ENCODE assay signal across 8 cellular contexts in the genomic region with DNA sequence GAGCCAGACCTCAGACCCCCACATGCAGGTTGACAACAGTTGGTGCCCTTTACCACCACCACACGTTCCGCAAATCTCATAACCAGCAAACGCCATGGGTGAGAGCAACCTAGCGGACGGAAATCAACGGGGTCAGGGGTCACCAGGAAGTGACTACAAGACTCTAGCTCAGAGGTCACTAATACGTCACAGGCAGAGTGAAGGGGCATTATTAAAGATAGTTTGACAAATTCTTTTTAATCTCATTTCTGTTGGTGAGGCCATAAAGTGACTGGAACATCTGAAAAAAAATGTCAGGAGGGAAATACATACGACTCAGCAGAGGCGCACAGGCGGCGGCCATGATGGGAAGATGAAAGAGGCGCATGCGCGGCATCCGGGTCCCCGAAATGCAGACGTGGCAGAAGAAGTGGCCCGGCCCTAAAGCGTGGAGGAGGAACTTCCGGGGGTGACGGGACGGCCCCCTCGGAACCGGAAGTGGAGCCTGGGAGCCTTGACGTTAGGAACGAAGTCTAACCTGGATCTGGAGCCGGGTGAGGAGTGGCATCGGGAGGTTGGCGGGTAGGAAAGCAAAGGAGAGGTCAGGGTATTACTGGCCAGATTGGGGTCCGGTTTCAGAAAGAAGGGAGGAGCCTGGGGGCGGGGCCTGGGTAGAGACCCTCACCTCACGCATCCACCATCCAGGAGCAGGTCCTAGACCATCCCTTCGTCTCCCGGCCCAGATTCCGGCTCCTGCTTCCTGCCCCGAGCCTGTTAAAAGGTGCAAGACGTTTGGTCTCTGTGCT. TPM values are rescaled to one million over a fixed set of nuclear protein-coding genes. Genes with fewer than 3 reads are reported as not detected.
DNase-seq lines count a peak whose midpoint lies in the region; ATAC-seq and TF ChIP-seq lines count a peak whose summit lies in the region.

A gene with protein sequence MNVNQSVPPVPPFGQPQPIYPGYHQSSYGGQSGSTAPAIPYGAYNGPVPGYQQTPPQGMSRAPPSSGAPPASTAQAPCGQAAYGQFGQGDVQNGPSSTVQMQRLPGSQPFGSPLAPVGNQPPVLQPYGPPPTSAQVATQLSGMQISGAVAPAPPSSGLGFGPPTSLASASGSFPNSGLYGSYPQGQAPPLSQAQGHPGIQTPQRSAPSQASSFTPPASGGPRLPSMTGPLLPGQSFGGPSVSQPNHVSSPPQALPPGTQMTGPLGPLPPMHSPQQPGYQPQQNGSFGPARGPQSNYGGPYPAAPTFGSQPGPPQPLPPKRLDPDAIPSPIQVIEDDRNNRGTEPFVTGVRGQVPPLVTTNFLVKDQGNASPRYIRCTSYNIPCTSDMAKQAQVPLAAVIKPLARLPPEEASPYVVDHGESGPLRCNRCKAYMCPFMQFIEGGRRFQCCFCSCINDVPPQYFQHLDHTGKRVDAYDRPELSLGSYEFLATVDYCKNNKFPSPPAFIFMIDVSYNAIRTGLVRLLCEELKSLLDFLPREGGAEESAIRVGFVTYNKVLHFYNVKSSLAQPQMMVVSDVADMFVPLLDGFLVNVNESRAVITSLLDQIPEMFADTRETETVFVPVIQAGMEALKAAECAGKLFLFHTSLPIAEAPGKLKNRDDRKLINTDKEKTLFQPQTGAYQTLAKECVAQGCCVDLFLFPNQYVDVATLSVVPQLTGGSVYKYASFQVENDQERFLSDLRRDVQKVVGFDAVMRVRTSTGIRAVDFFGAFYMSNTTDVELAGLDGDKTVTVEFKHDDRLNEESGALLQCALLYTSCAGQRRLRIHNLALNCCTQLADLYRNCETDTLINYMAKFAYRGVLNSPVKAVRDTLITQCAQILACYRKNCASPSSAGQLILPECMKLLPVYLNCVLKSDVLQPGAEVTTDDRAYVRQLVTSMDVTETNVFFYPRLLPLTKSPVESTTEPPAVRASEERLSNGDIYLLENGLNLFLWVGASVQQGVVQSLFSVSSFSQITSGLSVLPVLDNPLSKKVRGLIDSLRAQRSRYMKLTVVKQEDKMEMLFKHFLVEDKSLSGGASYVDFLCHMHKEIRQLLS (plus strand): TSS at position 468 of the 785 bp plus-strand sequence. CDS start 2,461 bp downstream, outside the sequence.

- peak; percentile 80 to 85 for TF ChIP-seq POLR2A in Peyer's patch (IDR thresholded peaks at IDR 0.05)

- peaks cover 4% of the 10 kb centered on the region; the same call in 1 of the 2 replicates for H3K36me3 ChIP-seq in KMS-11 (ENCODE audit: insufficient read depth)
- H3K36me3 ChIP-seq in Peyer's patch, result peaks cover 0 to 47% (median 0%) of the 10 kb centered on the region in 3 donors
- peaks cover 9% of the 10 kb centered on the region for H3K36me3 ChIP-seq in muscle layer of colon (ENCODE audit: insufficient read depth, low read length)

- peak; percentile 96 for DNase-seq in DMS153 treated with DMSO at 0.1 percent for 48 hours (lab: John Stamatoyannopoulos, UW; ENCODE audit: unreplicated experiment)
- peak; percentile 94 to 98 (median 97) for DNase-seq in Peyer's patch
- DNase-seq in activated T-cell treated with anti-CD3 and anti-CD28 coated beads, Interleukin-2, amount 50 U/mL, for 48 hours, result peak; percentile 94 to 95
- peak; percentile 90 for DNase-seq in stimulated activated CD8-positive, alpha-beta memory T cell treated with anti-CD3 and anti-CD28 coated beads, Interleukin-7, amount 100 ng/mL, for 24 hours (ENCODE audit: low read depth)

- H3K27ac ChIP-seq in KMS-11, result peak within 1 kb of the TSS; percentile 62
- H3K27ac ChIP-seq in Peyer's patch, result peak within 1 kb of the TSS; percentile 86 to 93 (median 88)
- peak within 1 kb of the TSS; percentile 91 for H3K27ac ChIP-seq in muscle layer of colon (ENCODE audit: low read depth, low read length)

- H3K4me1 ChIP-seq in KMS-11 (ENCODE audit: low read depth, poor library complexity, severe bottlenecking) (peaks cover 40% of the 10 kb centered on the region), Peyer's patch (peaks cover 0 to 34% (median 8%) of the 10 kb centered on the region in 4 donors), muscle layer of colon (ENCODE audit: insufficient read depth, low read length) (peaks cover 37% of the 10 kb centered on the region)

- peak; percentile 86 for ATAC-seq in GM21723 (IDR thresholded peaks at IDR 0.05; ENCODE audit: unreplicated experiment)
- peak; percentile 91 for ATAC-seq in esophagus mucosa

- no peak within 1 kb of the TSS for H3K4me3 ChIP-seq in KMS-11 (IDR thresholded peaks at IDR 0.05; ENCODE audit: insufficient read depth, low read depth, low read length)
- peak within 1 kb of the TSS; percentile 61 to 84 (median 71) for H3K4me3 ChIP-seq in Peyer's patch
- H3K4me3 ChIP-seq in muscle layer of colon (ENCODE audit: low read depth in 1 of 2, low read length in 2 of 2), result peak within 1 kb of the TSS; percentile 88 to 96

- peak within 1 kb of the TSS; percentile 76 for H2AFZ ChIP-seq in KMS-11 (ENCODE audit: low read depth)

- no peaks in the 10 kb centered on the region for H3K27me3 ChIP-seq in KMS-11 (ENCODE audit: insufficient read depth, low read depth)
- H3K27me3 ChIP-seq in Peyer's patch, result no peaks in the 10 kb centered on the region
- no peaks in the 10 kb centered on the region for H3K27me3 ChIP-seq in muscle layer of colon (ENCODE audit: control insufficient read depth in 1 of 2, insufficient read depth in 2 of 2, low read length in 2 of 2)

- TF ChIP-seq CTCF in KMS-11 (conservative IDR thresholded peaks at IDR 0.05; ENCODE audit: low read depth, low read length) (no peak), Peyer's patch (IDR thresholded peaks at IDR 0.05) (peak in 3 of 6 experiments; percentile 17 to 28 (median 20))

- H4K20me1 ChIP-seq in KMS-11 (ENCODE audit: insufficient read depth), result no peaks in the 10 kb centered on the region

- H3K4me2 ChIP-seq in KMS-11, result peak within 1 kb of the TSS; percentile 96

- H3K9me3 ChIP-seq in Peyer's patch, result no peaks in the 10 kb centered on the region
- H3K9me3 ChIP-seq in muscle layer of colon (ENCODE audit: low read length), result no peaks in the 10 kb centered on the region

- peaks cover 44% of the 10 kb centered on the region for H3K79me2 ChIP-seq in KMS-11 (ENCODE audit: insufficient read depth, low read depth)

- H3K9ac ChIP-seq in KMS-11 (peak within 1 kb of the TSS; percentile 76), muscle layer of colon (ENCODE audit: low read length) (peak within 1 kb of the TSS; percentile 91)

RNA-seq across cellular contexts. Expression of the gene that starts here (rescaled TPM):
- total RNA-seq in Peyer's patch (10 to 100 TPM; 48.7 to 81.5 (median 79.9) TPM), esophagus mucosa (53.1 TPM)
